ENCODE assay signal across 8 cellular contexts in genomic region chr2:101697794-101698418, GRCh38. TPM values are rescaled to one million over a fixed set of nuclear protein-coding genes. Genes with fewer than 3 reads are reported as not detected.
DNase-seq lines count a peak whose midpoint lies in the region; ATAC-seq, FAIRE-seq and TF ChIP-seq lines count a peak whose summit lies in the region.

No MANE protein-coding gene starts in this region.

- no peaks in the 10 kb centered on the region for H3K27me3 ChIP-seq in BLaER1 treated with 17β-estradiol and CSF1 and Interleukin-3, amounts not matched to agents 10 nM and 100 nM
- H3K27me3 ChIP-seq in adrenal gland (no peaks in the 10 kb centered on the region), keratinocyte (ENCODE audit: control insufficient read depth, extremely low read depth, insufficient read depth, low read length) (no peaks in the 10 kb centered on the region), stomach smooth muscle (ENCODE audit: control insufficient read depth in 1 of 2, insufficient read depth in 2 of 2, low read length in 2 of 2) (no peaks in the 10 kb centered on the region)

- H2AFZ ChIP-seq in keratinocyte (ENCODE audit: control insufficient read depth, low read length), result no peak overlapping the region

- peak overlapping the region; percentile 76 to 97 (median 91) for H3K4me2 ChIP-seq in BLaER1 treated with 17β-estradiol and CSF1 and Interleukin-3, amounts not matched to agents 10 nM and 100 nM
- peak overlapping the region; percentile 92 for H3K4me2 ChIP-seq in keratinocyte (ENCODE audit: control insufficient read depth, extremely low read depth, insufficient read depth, low read depth, low read length)

- CTCF ChIA-PET in GM10248 (lab: Yijun Ruan, JAX), result no interaction called here

- TF ChIP-seq CTCF in adrenal gland (IDR thresholded peaks at IDR 0.05), result no peak
- no peak for TF ChIP-seq CTCF in keratinocyte (optimal IDR thresholded peaks at IDR 0.05 in 1 of 3, IDR thresholded peaks at IDR 0.05 in 1 of 3, conservative IDR thresholded peaks at IDR 0.05 in 1 of 3; ENCODE audit: extremely low read depth in 1 of 3, insufficient read depth in 2 of 3, low read length in 3 of 3)
- no peak for TF ChIP-seq CTCF in GM10248 (IDR thresholded peaks at IDR 0.05; ENCODE audit: control extremely low read depth, extremely low read depth, low read depth, missing control alignments)

- H3K27ac ChIP-seq in BLaER1 treated with 17β-estradiol and CSF1 and Interleukin-3, amounts not matched to agents 10 nM and 100 nM, result peak overlapping the region; percentile 93 to 100 (median 99)
- peak overlapping the region in 1 of 5 donors; percentile 87 for H3K27ac ChIP-seq in adrenal gland
- peak overlapping the region; percentile 87 for H3K27ac ChIP-seq in keratinocyte (ENCODE audit: control insufficient read depth, insufficient read depth, low read length)
- H3K27ac ChIP-seq in stomach smooth muscle (ENCODE audit: low read length), result peak overlapping the region; percentile 18

- no peaks in the 10 kb centered on the region for H3K9me1 ChIP-seq in keratinocyte (ENCODE audit: control insufficient read depth, extremely low read depth, insufficient read depth, low read length)

- WGBS in adrenal gland, 4 donors, result 0% methylated on average over 25 to 89 of the region's 92 CpGs

- ATAC-seq in GM19395 (IDR thresholded peaks at IDR 0.05; ENCODE audit: unreplicated experiment), result peak; percentile 51

- TF ChIP-seq POLR2A in adrenal gland (IDR thresholded peaks at IDR 0.05), result no peak

- H3K4me3 ChIP-seq in BLaER1 treated with 17β-estradiol and CSF1 and Interleukin-3, amounts not matched to agents 10 nM and 100 nM, result peak overlapping the region; percentile 92 to 98 (median 95)
- H3K4me3 ChIP-seq in adrenal gland (peak overlapping the region in 3 of 4 donors; percentile 29 to 91 (median 36)), keratinocyte (ENCODE audit: control insufficient read depth in 2 of 3, extremely low read depth in 1 of 3, insufficient read depth in 2 of 3, low read depth in 1 of 3, low read length in 3 of 3) (peak overlapping the region; percentile 53 to 99 (median 95)), stomach smooth muscle (ENCODE audit: low read length in 2 of 2) (peak overlapping the region; percentile 58 to 88)

- in situ Hi-C loops in KBM-7 (cut with MboI; ENCODE audit: low pct_unique_long_range_greater_than_20kb, low sequenced_read_pairs), result no loop called here

- POLR2A ChIA-PET in GM10248 (lab: Yijun Ruan, JAX), result no interaction called here

- DNase-seq in KBM-7, result peak; percentile 12
- peak in 3 of 7 donors; percentile 2 to 21 (median 16) for DNase-seq in adrenal gland
- DNase-seq in keratinocyte (ENCODE audit: low read depth, low spot score), result no peak
- DNase-seq in GM10248 (ENCODE audit: extremely low spot score), result no peak
- no peak for DNase-seq in MV-4-11 (lab: John Stamatoyannopoulos, UW)

- H3K36me3 ChIP-seq in BLaER1 treated with 17β-estradiol and CSF1 and Interleukin-3, amounts not matched to agents 10 nM and 100 nM, result peaks cover 0 to 35% (median 20%) of the 10 kb centered on the region in 11 experiments; a peak in 20 of 22 replicates
- H3K36me3 ChIP-seq in adrenal gland (replicated peaks in 1 of 2) (no peaks in the 10 kb centered on the region), keratinocyte (ENCODE audit: control insufficient read depth in 2 of 2, extremely low read depth in 1 of 2, insufficient read depth in 2 of 2, low read length in 2 of 2) (peaks cover 4 to 6% of the 10 kb centered on the region in 2 experiments), stomach smooth muscle (ENCODE audit: control insufficient read depth in 2 of 2, insufficient read depth in 2 of 2, low read length in 2 of 2) (no peaks in the 10 kb centered on the region)

- peaks cover 49% of the 10 kb centered on the region for H3K79me2 ChIP-seq in keratinocyte (ENCODE audit: control insufficient read depth, insufficient read depth, low read length)

- no peak for FAIRE-seq in keratinocyte (lab: Jason Lieb, UNC)

- peaks cover 28 to 43% (median 37%) of the 10 kb centered on the region in 10 experiments for H3K4me1 ChIP-seq in BLaER1 treated with 17β-estradiol and CSF1 and Interleukin-3, amounts not matched to agents 10 nM and 100 nM
- H3K4me1 ChIP-seq in adrenal gland (replicated peaks in 1 of 2) (peaks cover 3 to 35% of the 10 kb centered on the region in 2 donors), keratinocyte (ENCODE audit: control insufficient read depth, extremely low read depth, insufficient read depth, low read length) (peaks cover 15% of the 10 kb centered on the region), stomach smooth muscle (ENCODE audit: control insufficient read depth, insufficient read depth, low read length) (peaks cover 19% of the 10 kb centered on the region)

- peak overlapping the region; percentile 96 to 100 (median 99) for H3K9ac ChIP-seq in BLaER1 treated with 17β-estradiol and CSF1 and Interleukin-3, amounts not matched to agents 10 nM and 100 nM
- H3K9ac ChIP-seq in keratinocyte (ENCODE audit: control insufficient read depth, extremely low read depth, insufficient read depth, low read length), result peak overlapping the region; percentile 92
- H3K9ac ChIP-seq in stomach smooth muscle (ENCODE audit: low read length in 2 of 2), result peak overlapping the region; percentile 58 to 75

- intact Hi-C loops in adrenal gland (cut with DNase I), result loop anchor here in 1 of 2 donors (10.0 kb wide), 2 partner anchors 127 to 283 kb away; no protein-coding TSS in a partner anchor

- H4K20me1 ChIP-seq in BLaER1 treated with 17β-estradiol and CSF1 and Interleukin-3, amounts not matched to agents 10 nM and 100 nM, result peaks cover 29 to 52% (median 47%) of the 10 kb centered on the region in 11 experiments; a peak in 21 of 22 replicates
- peaks cover 11% of the 10 kb centered on the region for H4K20me1 ChIP-seq in keratinocyte (ENCODE audit: control insufficient read depth, extremely low read depth, insufficient read depth, low read length)

- dilution Hi-C loops in keratinocyte (cut with MboI; ENCODE audit: extremely low pct_ligation_motif_present, low sequenced_read_pairs), result no loop called here

- peaks cover 0 to 23% (median 10%) of the 10 kb centered on the region in 11 experiments; a peak in 16 of 22 replicates for H3K9me3 ChIP-seq in BLaER1 treated with 17β-estradiol and CSF1 and Interleukin-3, amounts not matched to agents 10 nM and 100 nM (replicated peaks in 1 of 11)
- no peaks in the 10 kb centered on the region for H3K9me3 ChIP-seq in adrenal gland (replicated peaks in 1 of 3)
- no peaks in the 10 kb centered on the region for H3K9me3 ChIP-seq in keratinocyte (ENCODE audit: control insufficient read depth, low read depth, low read length)
- H3K9me3 ChIP-seq in stomach smooth muscle (ENCODE audit: control insufficient read depth in 2 of 2, low read length in 2 of 2), result no peaks in the 10 kb centered on the region

RNA-seq across cellular contexts. Expression of gene MAP4K4, which starts 0.4 kb away (rescaled TPM):
- 10 to 100 TPM; 11.6 to 29.4 (median 22.9) TPM for total RNA-seq in adrenal gland
- polyA plus RNA-seq in adrenal gland (10 to 100 TPM in 2 of 3 donors, 1 to 10 TPM in 1; 8.7 to 17.1 (median 15.9) TPM), keratinocyte (46.6 to 99.0 TPM (median 84.1 TPM) in 3 replicates)
- 57.9 TPM for polyA plus RNA-seq in keratinocyte (2011; ENCODE audit: low read depth)
- polyA plus RNA-seq in keratinocyte (2011; cell fraction: cytosol; rRNA removed), result 69.4 and 77.1 TPM in 2 replicates
- polyA plus RNA-seq in keratinocyte (2011; cell fraction: nucleus; rRNA removed), result 90.2 and 109 TPM in 2 replicates
- 45.2 and 134 TPM in 2 replicates for polyA plus RNA-seq in keratinocyte (2012; ENCODE audit: low replicate concordance)
- 79.8 to 148 TPM (median 96.9 TPM) in 3 replicates for polyA minus RNA-seq in keratinocyte
- 46.4 TPM for polyA minus RNA-seq in keratinocyte (2011; cell fraction: cytosol; rRNA and poly(A)+ RNA removed)
- 106 and 199 TPM in 2 replicates for polyA minus RNA-seq in keratinocyte (2011; cell fraction: nucleus; rRNA and poly(A)+ RNA removed)

Comparison
In these comparisons a context has a peak if more than half of its experiments do, and no peak if none do; other contexts are left out.
1. H3K4me3 ChIP-seq: peak in every context shown above with its lines; median percentile 95 in BLaER1 treated with 17β-estradiol and CSF1 and Interleukin-3, amounts not matched to agents 10 nM and 100 nM; 95 in keratinocyte; 73 in stomach smooth muscle; 36 in adrenal gland.